ENCODE assay signal across 30 cellular contexts in the genomic region with DNA sequence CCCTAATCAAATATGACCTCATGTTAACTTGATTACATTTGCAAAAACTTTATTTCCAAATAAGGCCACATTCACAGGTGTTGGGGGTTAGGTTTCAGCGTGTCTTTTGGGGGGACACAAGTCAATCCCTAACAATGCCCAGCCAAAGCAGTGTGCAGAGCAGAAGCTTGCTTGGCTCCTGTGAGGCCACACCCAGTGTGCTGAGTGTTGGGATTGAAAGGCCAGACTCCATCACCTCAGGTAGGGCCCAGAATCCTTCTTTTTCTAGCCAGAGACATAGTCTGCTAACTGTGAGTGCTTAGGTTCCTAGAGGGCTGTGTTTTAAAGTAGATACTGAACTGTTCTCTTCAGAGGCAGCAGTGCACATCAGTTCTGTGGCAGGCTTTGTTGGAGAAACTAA. TPM values are rescaled to one million over a fixed set of nuclear protein-coding genes. Genes with fewer than 3 reads are reported as not detected.
A peak's percentile ranks its signal among the peaks of the same experiment; 100 is the strongest.
DNase-seq lines count a peak whose midpoint lies in the region; ATAC-seq and TF ChIP-seq lines count a peak whose summit lies in the region.
"Had no signal": no experiment of that assay in that cellular context is flagged by ENCODE, and none has a peak within 500 bp of the region (broad histone marks: within the 10 kb centered on the region; RNA-seq: fewer than 3 reads in every experiment).

No MANE protein-coding gene starts in this region.

- no peak for ATAC-seq in memory B cell (ENCODE audit: low read depth)
- no peak for ATAC-seq in GM21576 (IDR thresholded peaks at IDR 0.05; ENCODE audit: unreplicated experiment)
- ATAC-seq: left ventricle myocardium superior, Right ventricle myocardium inferior, upper lobe of right lung had no signal

- no peaks in the 10 kb centered on the region for H3K36me3 Mint-ChIP-seq in activated naive CD4-positive, alpha-beta T cell treated with anti-CD3 and anti-CD28 coated beads, Interleukin-2, amount 50 U/mL, for 24 hours
- no peaks in the 10 kb centered on the region for H3K36me3 Mint-ChIP-seq in activated naive CD4-positive, alpha-beta T cell treated with anti-CD3 and anti-CD28 coated beads for 36 hours (ENCODE audit: low read depth)
- H3K36me3 Mint-ChIP-seq in memory B cell: peaks cover 3% of the 10 kb centered on the region
- no peaks in the 10 kb centered on the region for H3K36me3 Mint-ChIP-seq in T-helper 2 cell treated with Interferon-gamma antibody and Interleukin-4, amounts not matched to agents 5 μg/mL and 100 μg/mL, for 36 hours (ENCODE audit: low read depth)
- H3K36me3 Mint-ChIP-seq: activated naive CD8-positive, alpha-beta T cell; mesothelial cell of epicardium had no signal

- no peak for DNase-seq in activated naive CD4-positive, alpha-beta T cell treated with anti-CD3 and anti-CD28 coated beads for 36 hours
- DNase-seq in colonic mucosa: peak; percentile 27
- no peak for DNase-seq in memory B cell (ENCODE audit: low spot score in 2 of 2)
- DNase-seq in substantia nigra (lab: John Stamatoyannopoulos, UW): no peak
- DNase-seq in T-helper 2 cell treated with Interferon-gamma antibody and Interleukin-4, amounts not matched to agents 5 μg/mL and 100 μg/mL, for 36 hours (ENCODE audit: low spot score): no peak
- DNase-seq in dermis blood vessel endothelial cell: no peak
- DNase-seq: 8988T; aorta; effector CD8-positive, alpha-beta T cell; GOT3; KG1; left ventricle myocardium superior; NCI-H1105; NCI-H1930; NCI-H510A treated with DMSO at 0.1 percent for 48 hours; NK-92 treated with Interleukin-12 subunit alpha and Interleukin-12 subunit beta, amount 100 ng/mL, for 24 hours; PC-9; SK-N-SH; stimulated activated naive CD4-positive, alpha-beta T cell; T-helper 2 cell; upper lobe of right lung had no signal

- H3K9ac ChIP-seq in colonic mucosa (ENCODE audit: low read depth in 2 of 2, low read length in 2 of 2): no peak overlapping the region
- H3K9ac ChIP-seq: SK-N-SH had no signal

- CTCF ChIA-PET in activated naive CD4-positive, alpha-beta T cell treated with anti-CD3 and anti-CD28 coated beads for 36 hours (lab: Charles Lee): no interaction called here

- H3K36me3 ChIP-seq in colonic mucosa: no peaks in the 10 kb centered on the region
- H3K36me3 ChIP-seq: MG63, suprapubic skin, upper lobe of right lung had no signal

- H3K27me3 ChIP-seq in colonic mucosa: no peaks in the 10 kb centered on the region
- H3K27me3 ChIP-seq: MG63, suprapubic skin, upper lobe of right lung had no signal

- intact Hi-C loops in activated naive CD4-positive, alpha-beta T cell treated with anti-CD3 and anti-CD28 coated beads for 36 hours (cut with micrococcal nuclease): no loop called here
- intact Hi-C loops in colonic mucosa (cut with DNase I): no loop called here

- H3K27ac ChIP-seq in colonic mucosa: no peak overlapping the region
- H3K27ac ChIP-seq in substantia nigra (ENCODE audit: low read depth, low read length, poor library complexity, severe bottlenecking): peak overlapping the region; percentile 19
- H3K27ac ChIP-seq: PC-9, suprapubic skin, upper lobe of right lung had no signal

- H3K9me3 Mint-ChIP-seq in activated naive CD4-positive, alpha-beta T cell treated with anti-CD3 and anti-CD28 coated beads, Interleukin-2, amount 50 U/mL, for 24 hours: no peaks in the 10 kb centered on the region
- H3K9me3 Mint-ChIP-seq in activated naive CD4-positive, alpha-beta T cell treated with anti-CD3 and anti-CD28 coated beads for 36 hours: no peaks in the 10 kb centered on the region
- no peaks in the 10 kb centered on the region for H3K9me3 Mint-ChIP-seq in memory B cell
- H3K9me3 Mint-ChIP-seq in T-helper 2 cell treated with Interferon-gamma antibody and Interleukin-4, amounts not matched to agents 5 μg/mL and 100 μg/mL, for 36 hours: no peaks in the 10 kb centered on the region
- H3K9me3 Mint-ChIP-seq: CD14-positive monocyte, mesothelial cell of epicardium, nephron had no signal

- H3K27ac Mint-ChIP-seq in activated naive CD4-positive, alpha-beta T cell treated with anti-CD3 and anti-CD28 coated beads, Interleukin-2, amount 50 U/mL, for 24 hours: peak overlapping the region; percentile 87
- H3K27ac Mint-ChIP-seq in activated naive CD4-positive, alpha-beta T cell treated with anti-CD3 and anti-CD28 coated beads for 36 hours: no peak overlapping the region
- H3K27ac Mint-ChIP-seq in memory B cell: peak overlapping the region; percentile 64
- H3K27ac Mint-ChIP-seq in T-helper 2 cell treated with Interferon-gamma antibody and Interleukin-4, amounts not matched to agents 5 μg/mL and 100 μg/mL, for 36 hours: no peak overlapping the region
- H3K27ac Mint-ChIP-seq: activated naive CD8-positive, alpha-beta T cell; CD14-positive monocyte; mesothelial cell of epicardium; nephron had no signal

- H3K9me3 ChIP-seq in colonic mucosa: no peaks in the 10 kb centered on the region
- H3K9me3 ChIP-seq: MG63, SK-N-SH, suprapubic skin, upper lobe of right lung had no signal

- TF ChIP-seq CTCF in colonic mucosa (IDR thresholded peaks at IDR 0.05): no peak

- H3K4me3 ChIP-seq in colonic mucosa: no peak overlapping the region
- H3K4me3 ChIP-seq: MG63, PC-9, suprapubic skin, upper lobe of right lung had no signal

- H3K4me1 ChIP-seq in colonic mucosa: peaks cover 13% of the 10 kb centered on the region

- no peaks in the 10 kb centered on the region for H3K27me3 Mint-ChIP-seq in activated naive CD4-positive, alpha-beta T cell treated with anti-CD3 and anti-CD28 coated beads, Interleukin-2, amount 50 U/mL, for 24 hours
- H3K27me3 Mint-ChIP-seq in activated naive CD4-positive, alpha-beta T cell treated with anti-CD3 and anti-CD28 coated beads for 36 hours (ENCODE audit: low read depth): no peaks in the 10 kb centered on the region
- H3K27me3 Mint-ChIP-seq in memory B cell: no peaks in the 10 kb centered on the region
- no peaks in the 10 kb centered on the region for H3K27me3 Mint-ChIP-seq in T-helper 2 cell treated with Interferon-gamma antibody and Interleukin-4, amounts not matched to agents 5 μg/mL and 100 μg/mL, for 36 hours (ENCODE audit: low read depth)
- H3K27me3 Mint-ChIP-seq: activated naive CD8-positive, alpha-beta T cell had no signal

- H3K4me3 Mint-ChIP-seq in activated naive CD4-positive, alpha-beta T cell treated with anti-CD3 and anti-CD28 coated beads, Interleukin-2, amount 50 U/mL, for 24 hours: no peak overlapping the region
- H3K4me3 Mint-ChIP-seq in activated naive CD4-positive, alpha-beta T cell treated with anti-CD3 and anti-CD28 coated beads for 36 hours: no peak overlapping the region
- H3K4me3 Mint-ChIP-seq in memory B cell: no peak overlapping the region
- H3K4me3 Mint-ChIP-seq in T-helper 2 cell treated with Interferon-gamma antibody and Interleukin-4, amounts not matched to agents 5 μg/mL and 100 μg/mL, for 36 hours: no peak overlapping the region
- H3K4me3 Mint-ChIP-seq: activated naive CD8-positive, alpha-beta T cell; CD14-positive monocyte; mesothelial cell of epicardium; nephron had no signal

- H3K4me1 Mint-ChIP-seq in activated naive CD4-positive, alpha-beta T cell treated with anti-CD3 and anti-CD28 coated beads, Interleukin-2, amount 50 U/mL, for 24 hours: peaks cover 73% of the 10 kb centered on the region
- peaks cover 63% of the 10 kb centered on the region for H3K4me1 Mint-ChIP-seq in activated naive CD4-positive, alpha-beta T cell treated with anti-CD3 and anti-CD28 coated beads for 36 hours (ENCODE audit: low read depth)
- peaks cover 55% of the 10 kb centered on the region for H3K4me1 Mint-ChIP-seq in memory B cell
- H3K4me1 Mint-ChIP-seq in T-helper 2 cell treated with Interferon-gamma antibody and Interleukin-4, amounts not matched to agents 5 μg/mL and 100 μg/mL, for 36 hours (ENCODE audit: low read depth): peaks cover 32% of the 10 kb centered on the region

RNA-seq across cellular contexts. Expression of a gene that starts 27.9 kb away (rescaled TPM):
- total RNA-seq in activated naive CD4-positive, alpha-beta T cell treated with anti-CD3 and anti-CD28 coated beads for 36 hours: 10 to 100 TPM; 27.4 to 28.9 TPM
- total RNA-seq in colonic mucosa (10 to 100 TPM; 37.3 to 42.0 TPM), dermis blood vessel endothelial cell (21.7 and 23.0 TPM in 2 replicates)

Comparison
In these comparisons a context has a peak if more than half of its experiments do, and no peak if none do; other contexts are left out.
1. H3K27ac Mint-ChIP-seq: peak in activated naive CD4-positive, alpha-beta T cell treated with anti-CD3 and anti-CD28 coated beads, Interleukin-2, amount 50 U/mL, for 24 hours (single experiment) and memory B cell (single experiment); none in activated naive CD4-positive, alpha-beta T cell treated with anti-CD3 and anti-CD28 coated beads for 36 hours (single experiment) and T-helper 2 cell treated with Interferon-gamma antibody and Interleukin-4, amounts not matched to agents 5 μg/mL and 100 μg/mL, for 36 hours (single experiment).